ENCODE assay signal across 1 cellular context in the genomic region with DNA sequence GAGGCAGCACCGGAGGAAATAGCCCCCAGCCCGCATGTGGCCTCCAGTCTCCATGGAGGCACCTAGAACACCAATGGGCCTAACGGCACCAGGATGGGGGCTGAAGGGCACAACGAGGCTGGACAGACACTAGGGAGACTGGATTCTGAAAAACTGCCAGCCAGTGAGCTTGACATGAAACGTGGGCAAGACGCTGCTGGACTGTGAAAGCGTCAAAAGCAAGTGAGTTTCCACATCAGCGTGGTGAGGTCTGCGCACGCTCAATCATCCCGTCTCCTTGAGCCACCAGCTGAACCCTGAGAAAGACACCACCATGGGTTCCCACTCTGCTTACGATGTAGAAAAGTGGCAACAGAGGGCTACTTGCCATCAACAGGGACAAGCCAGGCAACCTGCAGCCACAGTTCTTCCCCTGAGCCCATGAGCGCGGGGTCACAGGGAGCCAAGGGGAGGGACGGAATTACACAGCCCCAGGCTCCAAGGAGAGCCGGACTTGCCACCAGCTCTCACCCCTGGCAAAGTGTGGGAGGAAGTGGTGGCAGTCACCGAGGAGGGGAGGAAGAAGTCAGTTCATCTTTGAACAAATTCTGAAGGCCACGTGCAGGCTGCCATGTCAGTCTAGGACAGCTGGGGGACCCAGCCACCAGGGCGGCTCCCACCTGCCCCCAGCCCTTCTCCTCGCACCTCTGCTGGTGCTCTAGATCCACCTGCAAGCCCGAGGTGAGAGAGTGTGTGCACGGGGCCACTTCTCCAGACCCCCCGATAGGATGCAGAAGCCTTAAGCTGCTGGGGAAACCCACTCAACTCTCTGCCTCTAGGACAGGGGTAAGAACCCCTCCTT.
TF ChIP-seq lines count a peak whose summit lies in the region.

No MANE protein-coding gene starts in this region.

TF ChIP-seq in H1, 55 proteins besides CTCF, POLR2A, EP300 and RAD21:
- TF ChIP-seq HDAC2 (IDR thresholded peaks at IDR 0.05; ENCODE audit: borderline replicate concordance in 1 of 2, low read depth in 2 of 2, low read length in 2 of 2) (no peak), SIRT6 (IDR thresholded peaks at IDR 0.05; ENCODE audit: low read length) (no peak), CTBP2 (IDR thresholded peaks at IDR 0.05; ENCODE audit: borderline replicate concordance, insufficient read depth, insufficient read length, low read length) (no peak), JUN (IDR thresholded peaks at IDR 0.05; ENCODE audit: low read depth, low read length) (no peak), FOSL1 (IDR thresholded peaks at IDR 0.05; ENCODE audit: insufficient read depth, low read depth, low read length) (no peak), SP1 (IDR thresholded peaks at IDR 0.05; ENCODE audit: low read depth, low read length) (no peak), YY1 (IDR thresholded peaks at IDR 0.05; ENCODE audit: low read depth, low read length) (no peak), CEBPB (IDR thresholded peaks at IDR 0.05; ENCODE audit: low read depth, low read length) (no peak), CBX8 (IDR thresholded peaks at IDR 0.05; ENCODE audit: borderline replicate concordance, low read depth, low read length) (no peak)
